Comparison of ENCODE assay signal across 17 cellular contexts in genomic region chr14:61328629-61329262, GRCh38. TPM values are rescaled to one million over a fixed set of nuclear protein-coding genes. Genes with fewer than 3 reads are reported as not detected.
DNase-seq lines count a peak whose midpoint lies in the region; ATAC-seq and TF ChIP-seq lines count a peak whose summit lies in the region.
"Had no signal": no experiment of that assay in that cellular context is flagged by ENCODE, and none has a peak within 500 bp of the region (broad histone marks: within the 10 kb centered on the region; RNA-seq: fewer than 3 reads in every experiment).

No MANE protein-coding gene starts in this region.

- intact Hi-C loops in esophagus muscularis mucosa (cut with DNase I), result no loop called here
- intact Hi-C loops in head of caudate nucleus (cut with DNase I), result no loop called here

- H3K27ac Mint-ChIP-seq in activated naive CD4-positive, alpha-beta T cell treated with anti-CD3 and anti-CD28 coated beads, Interleukin-2, amount 50 U/mL, for 24 hours, result peak overlapping the region; percentile 99
- peak overlapping the region; percentile 95 to 96 for H3K27ac Mint-ChIP-seq in T-cell
- H3K27ac Mint-ChIP-seq: memory B cell had no signal

- peaks cover 0 to 16% (median 0%) of the 10 kb centered on the region in 4 donors for H3K4me1 ChIP-seq in esophagus muscularis mucosa
- peaks cover 0 to 9% (median 0%) of the 10 kb centered on the region in 4 donors for H3K4me1 ChIP-seq in tibial nerve

- peaks cover 0 to 3% (median 0%) of the 10 kb centered on the region in 4 donors for H3K27me3 ChIP-seq in esophagus muscularis mucosa
- no peaks in the 10 kb centered on the region for H3K27me3 ChIP-seq in tibial nerve
- H3K27me3 ChIP-seq: suprapubic skin had no signal

- TF ChIP-seq CTCF in esophagus muscularis mucosa (IDR thresholded peaks at IDR 0.05), result no peak
- TF ChIP-seq CTCF in tibial nerve (IDR thresholded peaks at IDR 0.05), result no peak

- H3K27me3 Mint-ChIP-seq in activated naive CD4-positive, alpha-beta T cell treated with anti-CD3 and anti-CD28 coated beads, Interleukin-2, amount 50 U/mL, for 24 hours, result no peaks in the 10 kb centered on the region
- no peaks in the 10 kb centered on the region for H3K27me3 Mint-ChIP-seq in T-cell

- no peak for DNase-seq in activated naive CD4-positive, alpha-beta T cell treated with anti-CD3 and anti-CD28 coated beads, Interleukin-2, amount 50 U/mL, for 16 hours
- DNase-seq in T-cell (no peak), esophagus muscularis mucosa (ENCODE audit: extremely low spot score) (no peak), tibial nerve (ENCODE audit: low spot score in 2 of 2) (no peak), GM19238 (ENCODE audit: insufficient read length, low spot score) (no peak), head of caudate nucleus (no peak)
- DNase-seq: dermis blood vessel endothelial cell, NCI-H2081, NCI-H774, RPMI8226, T1000 had no signal

- peak overlapping the region; percentile 94 for H3K4me3 Mint-ChIP-seq in activated naive CD4-positive, alpha-beta T cell treated with anti-CD3 and anti-CD28 coated beads, Interleukin-2, amount 50 U/mL, for 24 hours
- peak overlapping the region; percentile 98 to 99 (median 99) for H3K4me3 Mint-ChIP-seq in T-cell
- H3K4me3 Mint-ChIP-seq: memory B cell had no signal

- H3K36me3 Mint-ChIP-seq in activated naive CD4-positive, alpha-beta T cell treated with anti-CD3 and anti-CD28 coated beads, Interleukin-2, amount 50 U/mL, for 24 hours, result peaks cover 33% of the 10 kb centered on the region
- peaks cover 45% of the 10 kb centered on the region for H3K36me3 Mint-ChIP-seq in T-cell
- H3K36me3 Mint-ChIP-seq: memory B cell had no signal

- 98% methylated on average over 4 of the region's 4 CpGs for WGBS in esophagus muscularis mucosa
- 90 to 95% methylated on average over 4 of the region's 4 CpGs for WGBS in tibial nerve, 2 donors

- H3K9me3 ChIP-seq in esophagus muscularis mucosa (peaks cover 0 to 4% (median 0%) of the 10 kb centered on the region in 4 donors), tibial nerve (peaks cover 0 to 6% (median 0%) of the 10 kb centered on the region in 4 donors)
- H3K9me3 ChIP-seq: suprapubic skin had no signal

- TF ChIP-seq POLR2A in esophagus muscularis mucosa (IDR thresholded peaks at IDR 0.05; ENCODE audit: low read depth) (no peak), tibial nerve (IDR thresholded peaks at IDR 0.05) (no peak)

- no peak for TF ChIP-seq EP300 in esophagus muscularis mucosa (IDR thresholded peaks at IDR 0.05)
- TF ChIP-seq EP300 in tibial nerve (IDR thresholded peaks at IDR 0.05), result no peak

- H3K27ac ChIP-seq in esophagus muscularis mucosa (replicated peaks in 1 of 4) (peak overlapping the region in 3 of 4 donors; percentile 23 to 41 (median 34)), tibial nerve (peak overlapping the region in 3 of 4 donors; percentile 38 to 60 (median 58))

- POLR2A ChIA-PET in T-cell (lab: Charles Lee), result interaction anchor here (0.6 to 1.0 kb wide), 12 partner anchors 9 to 146 kb away, joined by 3 to 8 read pairs (median 4); no protein-coding TSS in a partner anchor

- H3K36me3 ChIP-seq in esophagus muscularis mucosa, result no peaks in the 10 kb centered on the region
- H3K36me3 ChIP-seq in tibial nerve, result no peaks in the 10 kb centered on the region
- H3K36me3 ChIP-seq: suprapubic skin had no signal

- peaks cover 85% of the 10 kb centered on the region for H3K4me1 Mint-ChIP-seq in activated naive CD4-positive, alpha-beta T cell treated with anti-CD3 and anti-CD28 coated beads, Interleukin-2, amount 50 U/mL, for 24 hours
- peaks cover 85 to 92% (median 85%) of the 10 kb centered on the region in 3 donors for H3K4me1 Mint-ChIP-seq in T-cell

- no peaks in the 10 kb centered on the region for H3K9me3 Mint-ChIP-seq in activated naive CD4-positive, alpha-beta T cell treated with anti-CD3 and anti-CD28 coated beads, Interleukin-2, amount 50 U/mL, for 24 hours
- no peaks in the 10 kb centered on the region for H3K9me3 Mint-ChIP-seq in T-cell

- ATAC-seq in T-cell (replicated peaks in 1 of 4) (peak in 2 of 4 experiments; percentile 6 to 19), HG03139 (IDR thresholded peaks at IDR 0.05; ENCODE audit: unreplicated experiment) (no peak)

- CTCF ChIA-PET in T-cell (lab: Charles Lee), result interaction anchor here in 1 of 2 donors (0.6 to 1.0 kb wide), 8 partner anchors 9 to 348 kb away, joined by 3 to 5 read pairs (median 4); partner anchors contain the start of gene TRMT5

- no peak overlapping the region for H3K4me3 ChIP-seq in esophagus muscularis mucosa
- H3K4me3 ChIP-seq in tibial nerve, result no peak overlapping the region
- H3K4me3 ChIP-seq: smooth muscle cell, suprapubic skin had no signal

RNA-seq across cellular contexts. Expression of gene PRKCH, which starts 7.4 kb away (rescaled TPM):
- 100 to 1,000 TPM; 267 to 436 (median 326) TPM for total RNA-seq in T-cell
- 10 to 100 TPM; 13.3 to 67.6 (median 32.2) TPM for total RNA-seq in esophagus muscularis mucosa
- total RNA-seq in tibial nerve, result 10 to 100 TPM; 26.4 to 33.9 (median 29.2) TPM

RNA-seq across cellular contexts. Expression of gene TMEM30B, which starts 47.6 kb away (rescaled TPM):
- 1 to 10 TPM; 2.1 to 8.6 (median 2.9) TPM for total RNA-seq in T-cell
- total RNA-seq in esophagus muscularis mucosa, result 1 to 10 TPM in 3 of 4 donors, under 1 TPM in 1; 0.83 to 4.4 (median 3.0) TPM
- 10 to 100 TPM; 15.6 to 47.6 (median 39.9) TPM for total RNA-seq in tibial nerve
- total RNA-seq: HT1080 had no signal
